In genomic region chr1:31831397-31832378, GRCh38 we compare ENCODE assay signal across 1 cellular context.
TF ChIP-seq lines count a peak whose summit lies in the region.

No MANE protein-coding gene starts in this region.

TF ChIP-seq in HepG2, 621 proteins besides CTCF, POLR2A, EP300 and RAD21 (continued from another document):
- no peak for TF ChIP-seq KDM5B (CRISPR knock-in tag; IDR thresholded peaks at IDR 0.05; ENCODE audit: borderline replicate concordance)
- 0 out of 2 replicates have a peak, but pooled peaks have one; percentile 18 for TF ChIP-seq ZNF644 (CRISPR knock-in tag; IDR thresholded peaks at IDR 0.05; ENCODE audit: low read depth)
- no peak for TF ChIP-seq ZFP90 (CRISPR knock-in tag; IDR thresholded peaks at IDR 0.05; ENCODE audit: borderline replicate concordance)
- TF ChIP-seq NCOR1 (IDR thresholded peaks at IDR 0.05; ENCODE audit: borderline replicate concordance, low read length): peak; percentile 72
- TF ChIP-seq NR2F1 (CRISPR knock-in tag; IDR thresholded peaks at IDR 0.05): 0 out of 4 replicates have a peak, but pooled peaks of 1 of the 2 experiments have one; percentile 17
- TF ChIP-seq ZNF205 (CRISPR knock-in tag; IDR thresholded peaks at IDR 0.05): no peak
- TF ChIP-seq FIP1L1 (IDR thresholded peaks at IDR 0.05; ENCODE audit: borderline replicate concordance, insufficient read depth, low read depth, low read length): no peak
- TF ChIP-seq HMGA1 (CRISPR knock-in tag; conservative IDR thresholded peaks at IDR 0.05): no peak
- no peak for TF ChIP-seq ZBTB40 (IDR thresholded peaks at IDR 0.05)
- no peak for TF ChIP-seq ZBTB40 (CRISPR knock-in tag; IDR thresholded peaks at IDR 0.05)
- peak; percentile 71 for TF ChIP-seq RARA (CRISPR knock-in tag; IDR thresholded peaks at IDR 0.05)
- TF ChIP-seq KLF6 (CRISPR knock-in tag; IDR thresholded peaks at IDR 0.05): no peak
- TF ChIP-seq FOSL2 (CRISPR knock-in tag; IDR thresholded peaks at IDR 0.05): 0 out of 2 replicates have a peak, but pooled peaks have one; percentile 9
- TF ChIP-seq HDAC1 (CRISPR knock-in tag; IDR thresholded peaks at IDR 0.05): peak; percentile 60
- peak; percentile 65 for TF ChIP-seq HNF4G (IDR thresholded peaks at IDR 0.05; ENCODE audit: borderline replicate concordance, low read depth, low read length)
- peak; percentile 91 for TF ChIP-seq HNF4G (CRISPR knock-in tag; IDR thresholded peaks at IDR 0.05; ENCODE audit: borderline replicate concordance, low read depth)
- TF ChIP-seq ZMYM2 (CRISPR knock-in tag; IDR thresholded peaks at IDR 0.05): peak; percentile 87; the same call in 1 of the 2 replicates
- TF ChIP-seq, protein P1, sequence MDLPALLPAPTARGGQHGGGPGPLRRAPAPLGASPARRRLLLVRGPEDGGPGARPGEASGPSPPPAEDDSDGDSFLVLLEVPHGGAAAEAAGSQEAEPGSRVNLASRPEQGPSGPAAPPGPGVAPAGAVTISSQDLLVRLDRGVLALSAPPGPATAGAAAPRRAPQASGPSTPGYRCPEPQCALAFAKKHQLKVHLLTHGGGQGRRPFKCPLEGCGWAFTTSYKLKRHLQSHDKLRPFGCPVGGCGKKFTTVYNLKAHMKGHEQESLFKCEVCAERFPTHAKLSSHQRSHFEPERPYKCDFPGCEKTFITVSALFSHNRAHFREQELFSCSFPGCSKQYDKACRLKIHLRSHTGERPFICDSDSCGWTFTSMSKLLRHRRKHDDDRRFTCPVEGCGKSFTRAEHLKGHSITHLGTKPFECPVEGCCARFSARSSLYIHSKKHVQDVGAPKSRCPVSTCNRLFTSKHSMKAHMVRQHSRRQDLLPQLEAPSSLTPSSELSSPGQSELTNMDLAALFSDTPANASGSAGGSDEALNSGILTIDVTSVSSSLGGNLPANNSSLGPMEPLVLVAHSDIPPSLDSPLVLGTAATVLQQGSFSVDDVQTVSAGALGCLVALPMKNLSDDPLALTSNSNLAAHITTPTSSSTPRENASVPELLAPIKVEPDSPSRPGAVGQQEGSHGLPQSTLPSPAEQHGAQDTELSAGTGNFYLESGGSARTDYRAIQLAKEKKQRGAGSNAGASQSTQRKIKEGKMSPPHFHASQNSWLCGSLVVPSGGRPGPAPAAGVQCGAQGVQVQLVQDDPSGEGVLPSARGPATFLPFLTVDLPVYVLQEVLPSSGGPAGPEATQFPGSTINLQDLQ (CRISPR knock-in tag; IDR thresholded peaks at IDR 0.05): no peak
- no peak for TF ChIP-seq ZNF879 (CRISPR knock-in tag; IDR thresholded peaks at IDR 0.05)
- TF ChIP-seq FOXK1 (CRISPR knock-in tag; IDR thresholded peaks at IDR 0.05; ENCODE audit: borderline replicate concordance, low read depth): no peak
- TF ChIP-seq TBX2 (CRISPR knock-in tag; IDR thresholded peaks at IDR 0.05; ENCODE audit: borderline replicate concordance): peak; percentile 15; the same call in 1 of the 2 replicates
- TF ChIP-seq KDM6A (CRISPR knock-in tag; IDR thresholded peaks at IDR 0.05; ENCODE audit: low read depth): peak; percentile 52; the same call in 1 of the 2 replicates
- no peak for TF ChIP-seq REXO4 (CRISPR knock-in tag; IDR thresholded peaks at IDR 0.05; ENCODE audit: borderline replicate concordance)
- peak; percentile 96 for TF ChIP-seq ZMYM3 (CRISPR knock-in tag; IDR thresholded peaks at IDR 0.05)
- TF ChIP-seq, protein P2, sequence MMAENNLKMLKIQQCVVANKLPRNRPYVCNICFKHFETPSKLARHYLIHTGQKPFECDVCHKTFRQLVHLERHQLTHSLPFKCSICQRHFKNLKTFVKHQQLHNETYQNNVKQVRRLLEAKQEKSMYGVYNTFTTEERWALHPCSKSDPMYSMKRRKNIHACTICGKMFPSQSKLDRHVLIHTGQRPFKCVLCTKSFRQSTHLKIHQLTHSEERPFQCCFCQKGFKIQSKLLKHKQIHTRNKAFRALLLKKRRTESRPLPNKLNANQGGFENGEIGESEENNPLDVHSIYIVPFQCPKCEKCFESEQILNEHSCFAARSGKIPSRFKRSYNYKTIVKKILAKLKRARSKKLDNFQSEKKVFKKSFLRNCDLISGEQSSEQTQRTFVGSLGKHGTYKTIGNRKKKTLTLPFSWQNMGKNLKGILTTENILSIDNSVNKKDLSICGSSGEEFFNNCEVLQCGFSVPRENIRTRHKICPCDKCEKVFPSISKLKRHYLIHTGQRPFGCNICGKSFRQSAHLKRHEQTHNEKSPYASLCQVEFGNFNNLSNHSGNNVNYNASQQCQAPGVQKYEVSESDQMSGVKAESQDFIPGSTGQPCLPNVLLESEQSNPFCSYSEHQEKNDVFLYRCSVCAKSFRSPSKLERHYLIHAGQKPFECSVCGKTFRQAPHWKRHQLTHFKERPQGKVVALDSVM (CRISPR knock-in tag; IDR thresholded peaks at IDR 0.05): peak; percentile 99
- TF ChIP-seq SOX6 (IDR thresholded peaks at IDR 0.05): no peak
- peak; percentile 49; the same call in 1 of the 2 replicates for TF ChIP-seq SOX6 (CRISPR knock-in tag; IDR thresholded peaks at IDR 0.05)
- no peak for TF ChIP-seq CC2D1A (CRISPR knock-in tag; IDR thresholded peaks at IDR 0.05)
- TF ChIP-seq NR2F6 (IDR thresholded peaks at IDR 0.05): peak; percentile 39; the same call in 1 of the 2 replicates
- TF ChIP-seq NR2F6 (CRISPR knock-in tag; IDR thresholded peaks at IDR 0.05): peak; percentile 21; the same call in 1 of the 2 replicates
- no peak for TF ChIP-seq ONECUT2 (CRISPR knock-in tag; IDR thresholded peaks at IDR 0.05)
- TF ChIP-seq, protein P3, sequence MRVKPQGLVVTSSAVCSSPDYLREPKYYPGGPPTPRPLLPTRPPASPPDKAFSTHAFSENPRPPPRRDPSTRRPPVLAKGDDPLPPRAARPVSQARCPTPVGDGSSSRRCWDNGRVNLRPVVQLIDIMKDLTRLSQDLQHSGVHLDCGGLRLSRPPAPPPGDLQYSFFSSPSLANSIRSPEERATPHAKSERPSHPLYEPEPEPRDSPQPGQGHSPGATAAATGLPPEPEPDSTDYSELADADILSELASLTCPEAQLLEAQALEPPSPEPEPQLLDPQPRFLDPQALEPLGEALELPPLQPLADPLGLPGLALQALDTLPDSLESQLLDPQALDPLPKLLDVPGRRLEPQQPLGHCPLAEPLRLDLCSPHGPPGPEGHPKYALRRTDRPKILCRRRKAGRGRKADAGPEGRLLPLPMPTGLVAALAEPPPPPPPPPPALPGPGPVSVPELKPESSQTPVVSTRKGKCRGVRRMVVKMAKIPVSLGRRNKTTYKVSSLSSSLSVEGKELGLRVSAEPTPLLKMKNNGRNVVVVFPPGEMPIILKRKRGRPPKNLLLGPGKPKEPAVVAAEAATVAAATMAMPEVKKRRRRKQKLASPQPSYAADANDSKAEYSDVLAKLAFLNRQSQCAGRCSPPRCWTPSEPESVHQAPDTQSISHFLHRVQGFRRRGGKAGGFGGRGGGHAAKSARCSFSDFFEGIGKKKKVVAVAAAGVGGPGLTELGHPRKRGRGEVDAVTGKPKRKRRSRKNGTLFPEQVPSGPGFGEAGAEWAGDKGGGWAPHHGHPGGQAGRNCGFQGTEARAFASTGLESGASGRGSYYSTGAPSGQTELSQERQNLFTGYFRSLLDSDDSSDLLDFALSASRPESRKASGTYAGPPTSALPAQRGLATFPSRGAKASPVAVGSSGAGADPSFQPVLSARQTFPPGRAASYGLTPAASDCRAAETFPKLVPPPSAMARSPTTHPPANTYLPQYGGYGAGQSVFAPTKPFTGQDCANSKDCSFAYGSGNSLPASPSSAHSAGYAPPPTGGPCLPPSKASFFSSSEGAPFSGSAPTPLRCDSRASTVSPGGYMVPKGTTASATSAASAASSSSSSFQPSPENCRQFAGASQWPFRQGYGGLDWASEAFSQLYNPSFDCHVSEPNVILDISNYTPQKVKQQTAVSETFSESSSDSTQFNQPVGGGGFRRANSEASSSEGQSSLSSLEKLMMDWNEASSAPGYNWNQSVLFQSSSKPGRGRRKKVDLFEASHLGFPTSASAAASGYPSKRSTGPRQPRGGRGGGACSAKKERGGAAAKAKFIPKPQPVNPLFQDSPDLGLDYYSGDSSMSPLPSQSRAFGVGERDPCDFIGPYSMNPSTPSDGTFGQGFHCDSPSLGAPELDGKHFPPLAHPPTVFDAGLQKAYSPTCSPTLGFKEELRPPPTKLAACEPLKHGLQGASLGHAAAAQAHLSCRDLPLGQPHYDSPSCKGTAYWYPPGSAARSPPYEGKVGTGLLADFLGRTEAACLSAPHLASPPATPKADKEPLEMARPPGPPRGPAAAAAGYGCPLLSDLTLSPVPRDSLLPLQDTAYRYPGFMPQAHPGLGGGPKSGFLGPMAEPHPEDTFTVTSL (CRISPR knock-in tag; IDR thresholded peaks at IDR 0.05; ENCODE audit: borderline replicate concordance): peak; percentile 41; the same call in 1 of the 2 replicates
